ENCODE assay signal across 30 cellular contexts in the genomic region with DNA sequence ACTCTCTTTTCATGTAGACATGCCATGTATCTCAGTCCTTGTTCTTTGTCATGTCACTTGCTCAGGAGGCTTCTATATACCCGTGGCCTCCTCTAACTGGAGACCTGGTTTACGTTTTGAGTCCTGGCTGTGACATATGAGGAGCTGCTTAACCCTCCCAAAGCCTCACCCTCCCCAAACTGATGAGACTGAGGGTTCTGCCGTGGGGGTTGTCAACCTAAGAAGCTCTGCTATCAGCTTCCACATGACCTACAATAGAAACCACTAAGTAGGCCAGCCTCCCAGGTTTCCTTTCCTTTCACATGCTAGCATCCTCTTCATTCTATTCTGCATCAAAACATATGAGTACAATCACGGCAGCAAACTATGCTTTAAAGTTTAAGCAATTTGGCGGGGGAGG.
"Had no signal": no experiment of that assay in that cellular context is flagged by ENCODE, and none has a peak within 500 bp of the region (broad histone marks: within the 10 kb centered on the region; RNA-seq: fewer than 3 reads in every experiment).

No MANE protein-coding gene starts in this region.

- H3K4me1 Mint-ChIP-seq: activated B cell treated with CpG ODN at 0.5 μM for 24 hours; activated naive CD8-positive, alpha-beta T cell treated with anti-CD3 and anti-CD28 coated beads for 36 hours had no signal

- H3K27me3 ChIP-seq: ascending aorta, esophagus muscularis mucosa, foreskin keratinocyte, gastrocnemius medialis had no signal

- H3K36me3 ChIP-seq: adrenal gland, ascending aorta, colonic mucosa, esophagus muscularis mucosa, gastrocnemius medialis, heart left ventricle, WERI-Rb-1 had no signal

- H3K4me3 Mint-ChIP-seq: activated B cell treated with CpG ODN at 0.5 μM for 24 hours; activated CD8-positive, alpha-beta T cell treated with anti-CD3 and anti-CD28 coated beads for 36 hours; activated naive CD4-positive, alpha-beta T cell treated with anti-CD3 and anti-CD28 coated beads for 36 hours; activated naive CD4-positive, alpha-beta T cell treated with anti-CD3 and anti-CD28 coated beads, Interleukin-2, amount 50 U/mL, for 24 hours; activated naive CD8-positive, alpha-beta T cell treated with anti-CD3 and anti-CD28 coated beads for 36 hours; activated naive CD8-positive, alpha-beta T cell treated with anti-CD3 and anti-CD28 coated beads, Interleukin-2, amount 50 U/mL, for 24 hours; activated T-cell treated with anti-CD3 and anti-CD28 coated beads, Interleukin-2, amount 50 U/mL, for 4 hours; brain; T-helper 1 cell treated with Interleukin-12 subunit alpha and Interleukin-12 subunit beta and Interleukin-4 antibody, amounts not matched to agents 30 μg/mL and 1 μg/mL, for 36 hours; T-helper 2 cell treated with Interferon-gamma antibody and Interleukin-4, amounts not matched to agents 5 μg/mL and 100 μg/mL, for 36 hours had no signal

- ATAC-seq: activated CD4-positive, CD25-positive, alpha-beta regulatory T cell treated with anti-CD3 and anti-CD28 coated beads, Interleukin-2, amount 50 U/mL, for 24 hours; activated CD8-positive, alpha-beta T cell treated with anti-CD3 and anti-CD28 coated beads for 36 hours; activated naive CD8-positive, alpha-beta T cell treated with anti-CD3 and anti-CD28 coated beads, Interleukin-2, amount 50 U/mL, for 24 hours; activated T-cell treated with anti-CD3 and anti-CD28 coated beads, Interleukin-2, amount 50 U/mL, for 4 hours; foreskin keratinocyte; gastrocnemius medialis; heart left ventricle had no signal

- H3K27ac Mint-ChIP-seq: activated B cell treated with CpG ODN at 0.5 μM for 24 hours; activated CD8-positive, alpha-beta T cell treated with anti-CD3 and anti-CD28 coated beads for 36 hours; activated naive CD4-positive, alpha-beta T cell treated with anti-CD3 and anti-CD28 coated beads for 36 hours; activated naive CD4-positive, alpha-beta T cell treated with anti-CD3 and anti-CD28 coated beads, Interleukin-2, amount 50 U/mL, for 24 hours; activated naive CD8-positive, alpha-beta T cell treated with anti-CD3 and anti-CD28 coated beads for 36 hours; activated naive CD8-positive, alpha-beta T cell treated with anti-CD3 and anti-CD28 coated beads, Interleukin-2, amount 50 U/mL, for 24 hours; activated T-helper 2 cell treated with anti-CD3 and anti-CD28 coated beads, Interferon-gamma antibody, Interleukin-2, Interleukin-4, amounts not matched to agents 10 μg/mL and 5 μg/mL and 100 μg/mL, durations not matched to agents 14 hours and 24 hours and 36 hours; T-helper 1 cell treated with Interleukin-12 subunit alpha and Interleukin-12 subunit beta and Interleukin-4 antibody, amounts not matched to agents 30 μg/mL and 1 μg/mL, for 36 hours; T-helper 2 cell treated with Interferon-gamma antibody and Interleukin-4, amounts not matched to agents 5 μg/mL and 100 μg/mL, for 36 hours had no signal

- DNase-seq: activated B cell treated with CpG ODN at 0.5 μM for 24 hours; activated CD4-positive, alpha-beta T cell treated with anti-CD3 and anti-CD28 coated beads for 48 hours; activated CD4-positive, alpha-beta T cell treated with anti-CD3 and anti-CD28 coated beads, Interleukin-2, amount 50 U/mL, for 1 hour; activated CD4-positive, alpha-beta T cell treated with anti-CD3 and anti-CD28 coated beads, Interleukin-2, amount 50 U/mL, for 48 hours; activated CD8-positive, alpha-beta memory T cell treated with anti-CD3 and anti-CD28 coated beads for 24 hours; activated CD8-positive, alpha-beta T cell treated with anti-CD3 and anti-CD28 coated beads for 36 hours; activated effector memory CD4-positive, alpha-beta T cell treated with anti-CD3 and anti-CD28 coated beads, Interleukin-2, amount 50 U/mL, for 16 hours; activated naive CD4-positive, alpha-beta T cell treated with anti-CD3 and anti-CD28 coated beads for 36 hours; activated naive CD8-positive, alpha-beta T cell treated with anti-CD3 and anti-CD28 coated beads for 36 hours; activated naive CD8-positive, alpha-beta T cell treated with anti-CD3 and anti-CD28 coated beads, Interleukin-2, amount 50 U/mL, for 24 hours; activated T-cell treated with anti-CD3 and anti-CD28 coated beads, Interleukin-2, amount 50 U/mL, for 4 hours; adrenal gland; colonic mucosa; effector CD8-positive, alpha-beta T cell; erythroblast; foreskin keratinocyte; gastrocnemius medialis; glutamatergic neuron; heart left ventricle; hypothalamus; T1000; WERI-Rb-1 had no signal

- H3K27ac ChIP-seq: adrenal gland, ascending aorta, colonic mucosa, esophagus muscularis mucosa, foreskin keratinocyte, gastrocnemius medialis, heart left ventricle, WERI-Rb-1 had no signal

- H3K4me1 ChIP-seq: adrenal gland, ascending aorta, colonic mucosa, foreskin keratinocyte, gastrocnemius medialis had no signal

- H3K9me3 ChIP-seq: adrenal gland, ascending aorta, colonic mucosa, esophagus muscularis mucosa, gastrocnemius medialis, heart left ventricle had no signal

- H3K36me3 Mint-ChIP-seq: activated naive CD8-positive, alpha-beta T cell treated with anti-CD3 and anti-CD28 coated beads for 36 hours; brain had no signal

- H3K9me3 Mint-ChIP-seq: activated B cell treated with CpG ODN at 0.5 μM for 24 hours; activated CD8-positive, alpha-beta T cell treated with anti-CD3 and anti-CD28 coated beads for 36 hours; activated naive CD4-positive, alpha-beta T cell treated with anti-CD3 and anti-CD28 coated beads for 36 hours; activated naive CD4-positive, alpha-beta T cell treated with anti-CD3 and anti-CD28 coated beads, Interleukin-2, amount 50 U/mL, for 24 hours; activated naive CD8-positive, alpha-beta T cell treated with anti-CD3 and anti-CD28 coated beads for 36 hours; activated naive CD8-positive, alpha-beta T cell treated with anti-CD3 and anti-CD28 coated beads, Interleukin-2, amount 50 U/mL, for 24 hours; activated T-cell treated with anti-CD3 and anti-CD28 coated beads, Interleukin-2, amount 50 U/mL, for 4 hours; activated T-helper 2 cell treated with anti-CD3 and anti-CD28 coated beads, Interferon-gamma antibody, Interleukin-2, Interleukin-4, amounts not matched to agents 10 μg/mL and 5 μg/mL and 100 μg/mL, durations not matched to agents 14 hours and 24 hours and 36 hours; brain; T-helper 1 cell treated with Interleukin-12 subunit alpha and Interleukin-12 subunit beta and Interleukin-4 antibody, amounts not matched to agents 30 μg/mL and 1 μg/mL, for 36 hours; T-helper 2 cell treated with Interferon-gamma antibody and Interleukin-4, amounts not matched to agents 5 μg/mL and 100 μg/mL, for 36 hours had no signal

- H3K4me3 ChIP-seq: adrenal gland, ascending aorta, colonic mucosa, esophagus muscularis mucosa, gastrocnemius medialis, heart left ventricle had no signal
